Comparison of ENCODE assay signal across 1 cellular context in genomic region chr19:31249217-31249616, GRCh38.
TF ChIP-seq lines count a peak whose summit lies in the region.

No MANE protein-coding gene starts in this region.

TF ChIP-seq in SK-N-SH treated with all-trans-retinoic acid at 6 μM for 48 hours, 23 proteins besides CTCF, POLR2A, EP300 and RAD21 (continued from another document):
- TF ChIP-seq PATZ1 (CRISPR knock-in tag; IDR thresholded peaks at IDR 0.05; ENCODE audit: borderline replicate concordance) (no peak), ISL1 (CRISPR knock-in tag; IDR thresholded peaks at IDR 0.05) (no peak), SNAI2 (CRISPR knock-in tag; IDR thresholded peaks at IDR 0.05) (no peak), TCF4 (CRISPR knock-in tag; IDR thresholded peaks at IDR 0.05; ENCODE audit: borderline replicate concordance) (no peak), ZFP3 (CRISPR knock-in tag; IDR thresholded peaks at IDR 0.05) (no peak), ZNF70 (CRISPR knock-in tag; IDR thresholded peaks at IDR 0.05) (no peak), BACH2 (CRISPR knock-in tag; IDR thresholded peaks at IDR 0.05; ENCODE audit: borderline replicate concordance) (no peak)
TF ChIP-seq in SK-N-SH treated with all-trans-retinoic acid at 6 μM for 48 hours: peak in this region for 0.
